8 cellular contexts compared by ENCODE assay signal in the genomic region with DNA sequence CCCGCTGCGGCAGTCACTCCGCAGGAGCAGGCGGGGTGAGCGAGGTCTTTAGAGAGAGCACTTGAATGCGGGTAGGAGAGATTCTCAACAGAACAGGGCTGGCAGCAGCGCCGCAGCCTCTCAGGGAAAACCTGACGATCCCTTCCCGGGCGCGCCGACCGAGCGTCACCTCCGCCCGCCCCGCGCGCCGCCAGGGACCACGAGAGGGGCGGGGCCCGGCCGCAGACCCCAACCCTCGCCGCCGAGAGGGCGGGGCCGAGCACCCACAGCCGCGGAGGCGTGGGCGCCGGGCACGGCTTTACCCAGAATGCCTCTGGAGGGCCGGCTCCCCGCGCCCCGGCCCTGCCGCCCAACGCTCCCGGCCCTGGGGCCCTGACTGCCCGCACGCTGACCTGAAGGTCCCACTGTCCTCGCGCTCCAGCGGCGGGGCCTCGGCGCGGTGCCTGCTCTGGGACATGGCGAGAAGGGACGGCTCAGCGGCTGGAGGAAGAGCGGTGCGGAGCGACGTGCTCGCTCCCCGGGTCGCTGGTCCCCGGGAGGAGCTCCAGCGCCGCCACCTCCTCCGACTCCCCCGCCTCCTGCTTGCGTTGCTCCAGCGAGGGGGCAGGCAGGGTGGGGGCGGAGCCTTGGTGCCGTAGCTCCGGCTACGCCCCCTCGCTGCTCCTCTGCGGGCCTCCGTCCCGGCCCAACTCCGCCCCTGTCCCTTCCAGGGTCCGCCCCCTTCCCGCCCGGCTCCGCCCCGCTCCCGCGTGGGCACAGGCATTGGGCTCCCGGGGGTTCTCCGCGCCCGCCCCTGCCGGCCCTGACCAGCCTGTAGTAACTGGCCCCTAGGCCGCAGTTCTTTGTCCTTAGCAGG. TPM values are rescaled to one million over a fixed set of nuclear protein-coding genes. Genes with fewer than 3 reads are reported as not detected.
A peak's percentile ranks its signal among the peaks of the same experiment; 100 is the strongest.
DNase-seq lines count a peak whose midpoint lies in the region; ATAC-seq and TF ChIP-seq lines count a peak whose summit lies in the region.

Gene PJVK (plus strand): TSS at position 805 of the 856 bp plus-strand sequence. CDS start 2,032 bp downstream, outside the sequence.
Gene PRKRA (minus strand): TSS at position 602 of the 856 bp plus-strand sequence. CDS start 145 bp downstream, at position 457.

- H3K36me3 Mint-ChIP-seq in activated T-helper 2 cell treated with anti-CD3 and anti-CD28 coated beads, Interferon-gamma antibody, Interleukin-2, Interleukin-4, amounts not matched to agents 10 μg/mL and 5 μg/mL and 100 μg/mL, durations not matched to agents 14 hours and 24 hours and 36 hours (ENCODE audit: low read depth): peaks cover 29% of the 10 kb centered on the region
- H3K36me3 Mint-ChIP-seq in natural killer cell: no peaks in the 10 kb centered on the region

- H3K4me3 Mint-ChIP-seq in activated T-helper 2 cell treated with anti-CD3 and anti-CD28 coated beads, Interferon-gamma antibody, Interleukin-2, Interleukin-4, amounts not matched to agents 10 μg/mL and 5 μg/mL and 100 μg/mL, durations not matched to agents 14 hours and 24 hours and 36 hours (ENCODE audit: low read depth): peak within 1 kb of the TSS; percentile 92
- peak within 1 kb of the TSS; percentile 88 for H3K4me3 Mint-ChIP-seq in natural killer cell

- H3K4me1 Mint-ChIP-seq in activated T-helper 2 cell treated with anti-CD3 and anti-CD28 coated beads, Interferon-gamma antibody, Interleukin-2, Interleukin-4, amounts not matched to agents 10 μg/mL and 5 μg/mL and 100 μg/mL, durations not matched to agents 14 hours and 24 hours and 36 hours (ENCODE audit: low read depth): peaks cover 29% of the 10 kb centered on the region
- H3K4me1 Mint-ChIP-seq in natural killer cell: peaks cover 34 to 37% of the 10 kb centered on the region in 2 donors

- peaks cover 6% of the 10 kb centered on the region for H3K27me3 Mint-ChIP-seq in activated T-helper 2 cell treated with anti-CD3 and anti-CD28 coated beads, Interferon-gamma antibody, Interleukin-2, Interleukin-4, amounts not matched to agents 10 μg/mL and 5 μg/mL and 100 μg/mL, durations not matched to agents 14 hours and 24 hours and 36 hours (ENCODE audit: low read depth)
- peaks cover 5 to 11% of the 10 kb centered on the region in 2 donors for H3K27me3 Mint-ChIP-seq in natural killer cell (ENCODE audit: low read depth in 2 of 2)

- intact Hi-C loops in activated T-helper 2 cell treated with anti-CD3 and anti-CD28 coated beads, Interferon-gamma antibody, Interleukin-2, Interleukin-4, amounts not matched to agents 10 μg/mL and 5 μg/mL and 100 μg/mL, durations not matched to agents 14 hours and 24 hours and 36 hours (cut with micrococcal nuclease): loop anchor here (1.0 to 2.0 kb wide), 4 partner anchors 27 to 80 kb away; partner anchors contain the start of gene FKBP7
- intact Hi-C loops in natural killer cell (cut with micrococcal nuclease): loop anchor here (1.0 kb wide), 2 partner anchors 27 to 72 kb away; partner anchors contain the start of gene FKBP7

- H3K4me3 ChIP-seq in LNCaP clone FGC (ENCODE audit: low read depth, low read length): peak within 1 kb of the TSS; percentile 59
- peak within 1 kb of the TSS; percentile 84 for H3K4me3 ChIP-seq in fibroblast of mammary gland (ENCODE audit: control insufficient read depth, low read depth, low read length)

- H3K9me3 Mint-ChIP-seq in activated T-helper 2 cell treated with anti-CD3 and anti-CD28 coated beads, Interferon-gamma antibody, Interleukin-2, Interleukin-4, amounts not matched to agents 10 μg/mL and 5 μg/mL and 100 μg/mL, durations not matched to agents 14 hours and 24 hours and 36 hours: no peaks in the 10 kb centered on the region
- no peaks in the 10 kb centered on the region for H3K9me3 Mint-ChIP-seq in natural killer cell

- ATAC-seq in natural killer cell: peak; percentile 94 to 99 (median 95)

- DNase-seq in EL (peak; percentile 97), H4 (ENCODE audit: low spot score) (peak; percentile 88), LNCaP clone FGC (ENCODE audit: low read depth) (peak; percentile 77), RPMI8226 (peak; percentile 97), fibroblast of mammary gland (ENCODE audit: low read depth) (peak; percentile 96), natural killer cell (peak; percentile 94)
- DNase-seq in activated T-helper 2 cell treated with anti-CD3 and anti-CD28 coated beads, Interferon-gamma antibody, Interleukin-2, Interleukin-4, amounts not matched to agents 10 μg/mL and 5 μg/mL and 100 μg/mL, durations not matched to agents 14 hours and 24 hours and 36 hours (ENCODE audit: low spot score): peak; percentile 94
- peak; percentile 89 to 95 (median 93) for DNase-seq in stimulated activated naive CD4-positive, alpha-beta T cell (lab: John Stamatoyannopoulos, UW)

- H3K27ac Mint-ChIP-seq in activated T-helper 2 cell treated with anti-CD3 and anti-CD28 coated beads, Interferon-gamma antibody, Interleukin-2, Interleukin-4, amounts not matched to agents 10 μg/mL and 5 μg/mL and 100 μg/mL, durations not matched to agents 14 hours and 24 hours and 36 hours: peak within 1 kb of the TSS; percentile 99
- peak within 1 kb of the TSS; percentile 17 to 92 for H3K27ac Mint-ChIP-seq in natural killer cell

- TF ChIP-seq CTCF in LNCaP clone FGC (IDR thresholded peaks at IDR 0.05; ENCODE audit: control insufficient read depth, extremely low read depth, insufficient read depth) (0 out of 2 replicates have a peak, but pooled peaks have one; percentile 2), fibroblast of mammary gland (conservative IDR thresholded peaks at IDR 0.05; ENCODE audit: control insufficient read depth, insufficient read depth, low read depth, low read length) (no peak), natural killer cell (IDR thresholded peaks at IDR 0.05) (no peak)

RNA-seq across cellular contexts. Expression of gene PJVK, which starts in this region (rescaled TPM):
- 1.1 and 2.5 TPM in 2 replicates for total RNA-seq in H4 (2014; rRNA removed; shearing (Covaris generic))
- 1.7 and 2.0 TPM in 2 replicates for total RNA-seq in activated T-helper 2 cell treated with anti-CD3 and anti-CD28 coated beads, Interferon-gamma antibody, Interleukin-2, Interleukin-4, amounts not matched to agents 10 μg/mL and 5 μg/mL and 100 μg/mL, durations not matched to agents 14 hours and 24 hours and 36 hours
- 1 to 10 TPM; 1.3 to 2.7 (median 2.5) TPM for total RNA-seq in natural killer cell

RNA-seq across cellular contexts. Expression of gene PRKRA, which starts in this region (rescaled TPM):
- total RNA-seq in H4 (2014; rRNA removed; shearing (Covaris generic)): 53.5 and 53.9 TPM in 2 replicates
- total RNA-seq in activated T-helper 2 cell treated with anti-CD3 and anti-CD28 coated beads, Interferon-gamma antibody, Interleukin-2, Interleukin-4, amounts not matched to agents 10 μg/mL and 5 μg/mL and 100 μg/mL, durations not matched to agents 14 hours and 24 hours and 36 hours: 65.8 and 67.8 TPM in 2 replicates
- 10 to 100 TPM; 42.1 to 48.3 (median 44.0) TPM for total RNA-seq in natural killer cell

Comparison
In these comparisons a context has a peak if more than half of its experiments do, and no peak if none do; other contexts are left out.
1. Peak in every context shown above with its lines: DNase-seq, ATAC-seq and H3K4me3 ChIP-seq.